ENCODE assay signal across 1 cellular context in the genomic region with DNA sequence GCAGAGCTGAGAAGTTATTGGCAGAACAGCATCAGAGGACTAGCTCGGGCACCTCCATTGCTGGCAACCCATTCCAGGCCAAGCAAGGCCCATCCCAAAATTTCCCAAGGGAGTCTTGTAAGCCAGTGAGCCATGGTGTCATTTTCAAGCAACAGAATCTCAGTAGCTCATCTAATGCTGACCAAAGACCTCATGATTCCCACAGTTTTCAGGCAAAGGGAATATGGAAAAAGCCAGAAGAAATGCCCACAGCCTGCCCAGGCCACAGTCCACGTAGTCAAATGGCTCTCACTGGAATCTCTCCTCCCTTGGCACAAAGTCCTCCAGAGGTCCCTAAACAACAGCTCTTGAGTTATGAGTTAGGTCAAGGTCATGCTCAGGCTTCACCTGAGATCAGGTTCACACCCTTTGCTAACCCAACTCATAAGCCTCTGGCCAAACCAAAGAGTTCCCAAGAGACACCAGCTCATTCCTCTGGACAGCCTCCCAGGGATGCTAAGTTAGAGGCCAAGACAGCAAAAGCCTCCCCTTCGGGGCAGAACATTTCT.
A peak's percentile ranks its signal among the peaks of the same experiment; 100 is the strongest.
TF ChIP-seq lines count a peak whose summit lies in the region.

No MANE protein-coding gene starts in this region.

TF ChIP-seq in HepG2, 621 proteins besides CTCF, POLR2A, EP300 and RAD21 (continued from another document):
- TF ChIP-seq ZNF652 (CRISPR knock-in tag; IDR thresholded peaks at IDR 0.05; ENCODE audit: borderline replicate concordance, low read depth) (peak; percentile 63; the same call in 1 of the 2 replicates), ZNF501 (CRISPR knock-in tag; IDR thresholded peaks at IDR 0.05) (0 out of 2 replicates have a peak, but pooled peaks have one; percentile 8), ZSCAN12 (CRISPR knock-in tag; IDR thresholded peaks at IDR 0.05) (0 out of 2 replicates have a peak, but pooled peaks have one; percentile 69), ZFY (CRISPR knock-in tag; IDR thresholded peaks at IDR 0.05) (0 out of 2 replicates have a peak, but pooled peaks have one; percentile 26), ZNF569 (CRISPR knock-in tag; IDR thresholded peaks at IDR 0.05; ENCODE audit: borderline replicate concordance) (no peak), POGZ (CRISPR knock-in tag; IDR thresholded peaks at IDR 0.05) (0 out of 2 replicates have a peak, but pooled peaks have one; percentile 36), ZNF550 (CRISPR knock-in tag; IDR thresholded peaks at IDR 0.05; ENCODE audit: borderline replicate concordance) (no peak), FOXO1 (CRISPR knock-in tag; IDR thresholded peaks at IDR 0.05) (peak; percentile 34; the same call in 1 of the 2 replicates), BCL6 (CRISPR knock-in tag; IDR thresholded peaks at IDR 0.05) (peak; percentile 20; the same call in 1 of the 2 replicates), RXRB (CRISPR knock-in tag; IDR thresholded peaks at IDR 0.05; ENCODE audit: borderline replicate concordance) (peak; percentile 54; the same call in 1 of the 2 replicates), FOXJ3 (CRISPR knock-in tag; IDR thresholded peaks at IDR 0.05; ENCODE audit: borderline replicate concordance) (peak; percentile 70; the same call in 1 of the 2 replicates)
- TF ChIP-seq, protein P1, sequence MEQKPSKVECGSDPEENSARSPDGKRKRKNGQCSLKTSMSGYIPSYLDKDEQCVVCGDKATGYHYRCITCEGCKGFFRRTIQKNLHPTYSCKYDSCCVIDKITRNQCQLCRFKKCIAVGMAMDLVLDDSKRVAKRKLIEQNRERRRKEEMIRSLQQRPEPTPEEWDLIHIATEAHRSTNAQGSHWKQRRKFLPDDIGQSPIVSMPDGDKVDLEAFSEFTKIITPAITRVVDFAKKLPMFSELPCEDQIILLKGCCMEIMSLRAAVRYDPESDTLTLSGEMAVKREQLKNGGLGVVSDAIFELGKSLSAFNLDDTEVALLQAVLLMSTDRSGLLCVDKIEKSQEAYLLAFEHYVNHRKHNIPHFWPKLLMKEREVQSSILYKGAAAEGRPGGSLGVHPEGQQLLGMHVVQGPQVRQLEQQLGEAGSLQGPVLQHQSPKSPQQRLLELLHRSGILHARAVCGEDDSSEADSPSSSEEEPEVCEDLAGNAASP (CRISPR knock-in tag; IDR thresholded peaks at IDR 0.05; ENCODE audit: borderline replicate concordance) = peak; percentile 85; the same call in 1 of the 2 replicates
TF ChIP-seq in HepG2: peak in this region for 44.
